ENCODE assay signal across 13 cellular contexts in the genomic region with DNA sequence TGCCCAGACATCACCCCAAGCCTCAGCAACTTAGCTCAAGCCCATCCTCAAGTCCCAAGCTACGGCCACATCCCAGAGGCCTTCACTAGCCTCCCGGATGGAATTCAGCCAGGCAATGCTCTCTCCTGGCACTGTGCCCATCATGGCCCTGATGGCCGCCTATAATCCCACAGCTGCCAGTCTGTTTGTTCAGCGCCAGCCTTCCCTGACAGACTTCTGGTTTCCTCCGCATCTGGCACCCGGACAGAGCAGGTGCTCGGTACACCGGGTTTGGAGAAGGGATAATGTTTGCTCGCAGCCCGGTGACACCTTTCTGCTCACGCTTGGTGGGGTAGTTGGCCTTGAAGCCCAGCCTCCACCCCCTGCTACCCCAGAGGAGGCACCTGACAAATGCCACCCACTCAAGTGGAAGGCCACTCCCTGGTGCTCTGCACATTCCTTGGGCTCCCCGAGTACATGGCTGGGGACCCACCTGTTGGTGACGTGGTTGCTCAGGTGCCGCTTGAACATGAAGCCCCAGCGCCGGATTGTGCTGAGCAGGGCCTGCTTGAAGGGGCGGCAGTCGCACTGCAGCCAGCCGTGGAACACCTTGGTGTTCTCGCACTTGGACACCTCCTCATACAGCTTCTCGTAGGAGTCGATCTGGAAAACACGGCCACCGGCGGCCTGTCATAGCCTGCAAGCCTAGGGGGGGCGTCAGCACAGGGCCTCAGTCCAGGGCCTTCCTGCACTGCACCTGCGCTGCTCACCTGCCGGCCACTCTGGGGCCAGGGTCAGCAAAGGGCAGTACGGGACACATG. TPM values are rescaled to one million over a fixed set of nuclear protein-coding genes. Genes with fewer than 3 reads are reported as not detected.
A peak's percentile ranks its signal among the peaks of the same experiment; 100 is the strongest.
DNase-seq lines count a peak whose midpoint lies in the region; ATAC-seq and TF ChIP-seq lines count a peak whose summit lies in the region.
"Had no signal": no experiment of that assay in that cellular context is flagged by ENCODE, and none has a peak within 500 bp of the region (broad histone marks: within the 10 kb centered on the region; RNA-seq: fewer than 3 reads in every experiment).

No MANE protein-coding gene starts in this region.

- no peaks in the 10 kb centered on the region for H3K27me3 Mint-ChIP-seq in endodermal cell (ENCODE audit: insufficient read depth)
- H3K27me3 Mint-ChIP-seq in activated CD4-positive, alpha-beta T cell treated with anti-CD3 and anti-CD28 coated beads, Interleukin-2, amount 10 ng/mL, durations not matched to agents 24 days and 14 days = no peaks in the 10 kb centered on the region
- peaks cover 0 to 2% (median 0%) of the 10 kb centered on the region in 5 donors for H3K27me3 Mint-ChIP-seq in naive thymus-derived CD4-positive, alpha-beta T cell

- H3K27ac ChIP-seq in endodermal cell (ENCODE audit: low read depth, low read length) (no peak overlapping the region), thyroid gland (peak overlapping the region; percentile 49 to 89 (median 77))
- no peak overlapping the region for H3K27ac ChIP-seq in naive thymus-derived CD4-positive, alpha-beta T cell (ENCODE audit: low read depth, low read length)
- H3K27ac ChIP-seq: heart left ventricle, suprapubic skin had no signal

- intact Hi-C loops in thyroid gland (cut with DNase I) = no loop called here
- intact Hi-C loops in activated CD4-positive, alpha-beta T cell treated with anti-CD3 and anti-CD28 coated beads, Interleukin-2, amount 10 ng/mL, durations not matched to agents 24 days and 14 days (cut with micrococcal nuclease) = no loop called here
- intact Hi-C loops in naive thymus-derived CD4-positive, alpha-beta T cell (cut with micrococcal nuclease) = no loop called here

- no peak for ATAC-seq in naive thymus-derived CD4-positive, alpha-beta T cell
- ATAC-seq: heart left ventricle had no signal

- TF ChIP-seq CTCF in endodermal cell (conservative IDR thresholded peaks at IDR 0.05) = no peak
- TF ChIP-seq CTCF in thyroid gland (IDR thresholded peaks at IDR 0.05) = no peak

- H3K4me3 ChIP-seq in endodermal cell (ENCODE audit: low read length) (no peak overlapping the region), thyroid gland (replicated peaks in 1 of 3) (no peak overlapping the region)
- no peak overlapping the region for H3K4me3 ChIP-seq in naive thymus-derived CD4-positive, alpha-beta T cell (ENCODE audit: low read length)
- H3K4me3 ChIP-seq: heart left ventricle, suprapubic skin had no signal

- H3K4me1 ChIP-seq in endodermal cell (ENCODE audit: control insufficient read depth, insufficient read depth, low read length) (no peaks in the 10 kb centered on the region), thyroid gland (peaks cover 26 to 34% of the 10 kb centered on the region in 2 donors)
- H3K4me1 ChIP-seq in naive thymus-derived CD4-positive, alpha-beta T cell (ENCODE audit: control insufficient read depth in 2 of 2, insufficient read depth in 2 of 2, low read length in 2 of 2) = peaks cover 0 to 11% of the 10 kb centered on the region in 2 donors

- H3K36me3 ChIP-seq in endodermal cell (ENCODE audit: control insufficient read depth, insufficient read depth, low read length) (no peaks in the 10 kb centered on the region), thyroid gland (no peaks in the 10 kb centered on the region)
- no peaks in the 10 kb centered on the region for H3K36me3 ChIP-seq in naive thymus-derived CD4-positive, alpha-beta T cell (ENCODE audit: control insufficient read depth in 2 of 3, insufficient read depth in 3 of 3, low read length in 3 of 3)
- H3K36me3 ChIP-seq: heart left ventricle, suprapubic skin had no signal

- H3K9ac ChIP-seq in endodermal cell (ENCODE audit: extremely low read depth, low read length, poor library complexity, severe bottlenecking) = no peak overlapping the region

- H3K9me3 Mint-ChIP-seq in endodermal cell = no peaks in the 10 kb centered on the region
- no peaks in the 10 kb centered on the region for H3K9me3 Mint-ChIP-seq in activated CD4-positive, alpha-beta T cell treated with anti-CD3 and anti-CD28 coated beads, Interleukin-2, amount 10 ng/mL, durations not matched to agents 24 days and 14 days
- H3K9me3 Mint-ChIP-seq in naive thymus-derived CD4-positive, alpha-beta T cell = no peaks in the 10 kb centered on the region

- TF ChIP-seq POLR2A in thyroid gland (IDR thresholded peaks at IDR 0.05) = no peak

- H3K27ac Mint-ChIP-seq in endodermal cell = no peak overlapping the region
- H3K27ac Mint-ChIP-seq in activated CD4-positive, alpha-beta T cell treated with anti-CD3 and anti-CD28 coated beads, Interleukin-2, amount 10 ng/mL, durations not matched to agents 24 days and 14 days = no peak overlapping the region
- no peak overlapping the region for H3K27ac Mint-ChIP-seq in naive thymus-derived CD4-positive, alpha-beta T cell

- POLR2A ChIA-PET in naive thymus-derived CD4-positive, alpha-beta T cell (lab: Charles Lee) = no interaction called here

- CTCF ChIA-PET in naive thymus-derived CD4-positive, alpha-beta T cell (lab: Charles Lee) = no interaction called here

- no peaks in the 10 kb centered on the region for H3K9me3 ChIP-seq in endodermal cell (ENCODE audit: control insufficient read depth, low read length)
- no peaks in the 10 kb centered on the region for H3K9me3 ChIP-seq in thyroid gland
- H3K9me3 ChIP-seq in naive thymus-derived CD4-positive, alpha-beta T cell (ENCODE audit: control insufficient read depth in 2 of 3, low read length in 3 of 3) = no peaks in the 10 kb centered on the region
- H3K9me3 ChIP-seq: heart left ventricle, suprapubic skin had no signal

- no peak overlapping the region for H3K4me3 Mint-ChIP-seq in endodermal cell
- H3K4me3 Mint-ChIP-seq in activated CD4-positive, alpha-beta T cell treated with anti-CD3 and anti-CD28 coated beads, Interleukin-2, amount 10 ng/mL, durations not matched to agents 24 days and 14 days = no peak overlapping the region
- H3K4me3 Mint-ChIP-seq in naive thymus-derived CD4-positive, alpha-beta T cell = no peak overlapping the region

- DNase-seq in NCI-H1417 treated with DMSO at 0.1 percent for 48 hours (lab: John Stamatoyannopoulos, UW) = peak; percentile 21
- peak; percentile 99 for DNase-seq in NCI-H524 treated with DMSO at 0.1 percent for 48 hours (lab: John Stamatoyannopoulos, UW)
- peak; percentile 40 for DNase-seq in endodermal cell
- DNase-seq in thyroid gland = peak; percentile 88 to 90
- no peak for DNase-seq in AG20443 (ENCODE audit: low spot score)
- no peak for DNase-seq in activated CD4-positive, alpha-beta T cell treated with anti-CD3 and anti-CD28 coated beads, Interleukin-2, amount 10 ng/mL, durations not matched to agents 24 days and 14 days
- no peak for DNase-seq in naive thymus-derived CD4-positive, alpha-beta T cell
- DNase-seq in kidney tubule cell (ENCODE audit: low spot score) = no peak
- DNase-seq: activated CD8-positive, alpha-beta memory T cell treated with anti-CD3 and anti-CD28 coated beads, Interleukin-2, amount 50 U/mL, for 4 hours; heart left ventricle; mesendoderm had no signal

- no peaks in the 10 kb centered on the region for H3K36me3 Mint-ChIP-seq in endodermal cell (ENCODE audit: low read depth)
- no peaks in the 10 kb centered on the region for H3K36me3 Mint-ChIP-seq in activated CD4-positive, alpha-beta T cell treated with anti-CD3 and anti-CD28 coated beads, Interleukin-2, amount 10 ng/mL, durations not matched to agents 24 days and 14 days (ENCODE audit: low read depth)
- H3K36me3 Mint-ChIP-seq in naive thymus-derived CD4-positive, alpha-beta T cell = no peaks in the 10 kb centered on the region

- WGBS in endodermal cell (ENCODE audit: insufficient coverage in 1 of 2, insufficient read length in 1 of 2), 2 experiments = 95 to 97% methylated on average over 18 to 29 of the region's 29 CpGs
- 37 to 65% methylated on average over 7 to 25 of the region's 29 CpGs for WGBS in thyroid gland, 2 donors

- peaks cover 6% of the 10 kb centered on the region for H3K4me1 Mint-ChIP-seq in endodermal cell
- peaks cover 22% of the 10 kb centered on the region for H3K4me1 Mint-ChIP-seq in activated CD4-positive, alpha-beta T cell treated with anti-CD3 and anti-CD28 coated beads, Interleukin-2, amount 10 ng/mL, durations not matched to agents 24 days and 14 days
- H3K4me1 Mint-ChIP-seq in naive thymus-derived CD4-positive, alpha-beta T cell = peaks cover 7 to 24% (median 12%) of the 10 kb centered on the region in 7 donors

- H3K27me3 ChIP-seq in endodermal cell (ENCODE audit: control insufficient read depth, insufficient read depth, low read length, poor library complexity, severe bottlenecking) (no peaks in the 10 kb centered on the region), thyroid gland (no peaks in the 10 kb centered on the region)
- no peaks in the 10 kb centered on the region for H3K27me3 ChIP-seq in naive thymus-derived CD4-positive, alpha-beta T cell (ENCODE audit: control insufficient read depth in 2 of 2, insufficient read depth in 2 of 2, low read length in 2 of 2)
- H3K27me3 ChIP-seq: heart left ventricle, suprapubic skin had no signal

RNA-seq across cellular contexts. Expression of gene DNAH17, which starts 47.1 kb away (rescaled TPM):
- total RNA-seq in endodermal cell = under 1 TPM; 0.13 to 0.64 TPM
- polyA plus RNA-seq in endodermal cell (2013, experiment 1 of 2) = not detected
- polyA plus RNA-seq in endodermal cell (2013, experiment 2 of 2) = 0.12 TPM
- under 1 TPM; 0.21 to 0.67 (median 0.32) TPM for total RNA-seq in thyroid gland
- 0.02 TPM in 2 replicates for total RNA-seq in activated CD4-positive, alpha-beta T cell treated with anti-CD3 and anti-CD28 coated beads, Interleukin-2, amount 10 ng/mL, durations not matched to agents 24 days and 14 days
- total RNA-seq in naive thymus-derived CD4-positive, alpha-beta T cell = 1 to 10 TPM in 1 of 5 experiments, under 1 TPM in 4; 0.05 to 1.0 (median 0.24) TPM
- 1 to 10 TPM in 1 of 2 donors, under 1 TPM in 1; 0.38 to 1.5 TPM for polyA plus RNA-seq in naive thymus-derived CD4-positive, alpha-beta T cell
- polyA plus RNA-seq: aorta had no signal

Comparison
In these comparisons a context has a peak if more than half of its experiments do, and no peak if none do; other contexts are left out.
1. DNase-seq: peak in NCI-H1417 treated with DMSO at 0.1 percent for 48 hours (single experiment), NCI-H524 treated with DMSO at 0.1 percent for 48 hours (single experiment), endodermal cell (single experiment) and thyroid gland (2 of 2); none in AG20443 (single experiment), activated CD4-positive, alpha-beta T cell treated with anti-CD3 and anti-CD28 coated beads, Interleukin-2, amount 10 ng/mL, durations not matched to agents 24 days and 14 days (single experiment), naive thymus-derived CD4-positive, alpha-beta T cell (0 of 9) and kidney tubule cell (single experiment).
2. H3K27ac ChIP-seq: peak in thyroid gland (3 of 3); none in endodermal cell (single experiment) and naive thymus-derived CD4-positive, alpha-beta T cell (single experiment).